ENCODE assay signal across 19 cellular contexts in genomic region chr14:101184562-101184961, GRCh38.
DNase-seq lines count a peak whose midpoint lies in the region; ATAC-seq and TF ChIP-seq lines count a peak whose summit lies in the region.
"Had no signal": no experiment of that assay in that cellular context is flagged by ENCODE, and none has a peak within 500 bp of the region (broad histone marks: within the 10 kb centered on the region; RNA-seq: fewer than 3 reads in every experiment).

No MANE protein-coding gene starts in this region.

- no peak for ATAC-seq in IMR-90 (ENCODE audit: low read depth)
- no peak for ATAC-seq in HG03342 (IDR thresholded peaks at IDR 0.05; ENCODE audit: unreplicated experiment)

- in situ Hi-C loops in IMR-90 (cut with MboI; ENCODE audit: low sequenced_read_pairs) = no loop called here
- in situ Hi-C loops in G401 (cut with HindIII; ENCODE audit: low sequenced_read_pairs) = no loop called here

- CTCF ChIA-PET in HEK293 (lab: Yijun Ruan, JAX) = no interaction called here
- CTCF ChIA-PET in IMR-90 (lab: Yijun Ruan, JAX) = no interaction called here

- peak overlapping the region; percentile 30 for H2BK5ac ChIP-seq in IMR-90 (ENCODE audit: low read depth, low read length, poor library complexity, severe bottlenecking)

- H3K4me1 ChIP-seq in HEK293 (ENCODE audit: control insufficient read depth, insufficient read depth, low read length) = no peaks in the 10 kb centered on the region
- H3K4me1 ChIP-seq in IMR-90 (ENCODE audit: control insufficient read depth, insufficient read depth, low read length) = no peaks in the 10 kb centered on the region
- H3K4me1 ChIP-seq in neural progenitor cell = peaks cover 18% of the 10 kb centered on the region
- H3K4me1 ChIP-seq: BE2C had no signal

- TF ChIP-seq CTCF in HEK293 (tag by site-specific recombination; IDR thresholded peaks at IDR 0.05) = no peak
- TF ChIP-seq CTCF in IMR-90 (conservative IDR thresholded peaks at IDR 0.05; ENCODE audit: low read depth, low read length) = no peak
- no peak for TF ChIP-seq CTCF in neural progenitor cell (IDR thresholded peaks at IDR 0.05)

- no peak for TF ChIP-seq POLR2A in IMR-90 (IDR thresholded peaks at IDR 0.05; ENCODE audit: low read depth, low read length)

- H4K91ac ChIP-seq in IMR-90 (ENCODE audit: insufficient read depth, low read depth, low read length) = no peak overlapping the region

- no peak overlapping the region for H2AFZ ChIP-seq in IMR-90 (replicated peaks; ENCODE audit: low read length, poor library complexity)
- no peak overlapping the region for H2AFZ ChIP-seq in neural progenitor cell (replicated peaks)
- H2AFZ ChIP-seq: GM23248 had no signal

- H4K20me1 ChIP-seq in IMR-90 (ENCODE audit: insufficient read depth, low read length) (no peaks in the 10 kb centered on the region; the same call in 1 of the 2 replicates), neural progenitor cell (ENCODE audit: low read depth) (no peaks in the 10 kb centered on the region)

- no peak overlapping the region for H2BK15ac ChIP-seq in IMR-90 (ENCODE audit: low read depth, low read length)

- H3K27me3 ChIP-seq in IMR-90 (ENCODE audit: control insufficient read depth, insufficient read depth, low read length) (peaks cover 18% of the 10 kb centered on the region; the same call in 1 of the 2 replicates), neural progenitor cell (no peaks in the 10 kb centered on the region)
- H3K27me3 ChIP-seq: BE2C had no signal

- H3K79me1 ChIP-seq in IMR-90 (ENCODE audit: low read depth in 1 of 2, low read length in 2 of 2) = no peaks in the 10 kb centered on the region

- H2BK120ac ChIP-seq in IMR-90 (ENCODE audit: low read depth, low read length) = no peak overlapping the region

- H3K79me2 ChIP-seq in neural progenitor cell (ENCODE audit: low read depth) = no peaks in the 10 kb centered on the region

- no peak overlapping the region for H4K8ac ChIP-seq in IMR-90 (ENCODE audit: low read depth in 2 of 2, low read length in 2 of 2)

- H3K23ac ChIP-seq in IMR-90 (ENCODE audit: low read depth, low read length) = no peak overlapping the region

- BruUV-seq in IMR-90 (replicated peaks; lab: Mats Ljungman, UMichigan) = no TSS peak

- H3K9me3 ChIP-seq in HEK293 (ENCODE audit: control insufficient read depth, insufficient read depth, low read depth, low read length) = no peaks in the 10 kb centered on the region
- H3K9me3 ChIP-seq in IMR-90 (ENCODE audit: control insufficient read depth, insufficient read depth, low read length) = peaks cover 19% of the 10 kb centered on the region
- no peaks in the 10 kb centered on the region for H3K9me3 ChIP-seq in neural progenitor cell (ENCODE audit: low read depth)
- H3K9me3 ChIP-seq: BE2C had no signal

- H3K36me3 Mint-ChIP-seq in neural progenitor cell = no peaks in the 10 kb centered on the region
- H3K36me3 Mint-ChIP-seq: CD4-positive, CD25-positive, alpha-beta regulatory T cell; CD8-positive, alpha-beta memory T cell had no signal

- H3K9ac ChIP-seq in IMR-90 (ENCODE audit: low read depth, low read length) (no peak overlapping the region), neural progenitor cell (no peak overlapping the region)
- H3K9ac ChIP-seq: GM23248 had no signal

- H3K4me2 ChIP-seq in IMR-90 (ENCODE audit: low read depth, low read length) = no peak overlapping the region
- no peak overlapping the region for H3K4me2 ChIP-seq in neural progenitor cell

- H3K4me3 ChIP-seq in HEK293 (ENCODE audit: low read depth, low read length) = no peak overlapping the region
- H3K4me3 ChIP-seq in IMR-90 (ENCODE audit: insufficient read depth, low read depth, low read length) = no peak overlapping the region
- no peak overlapping the region for H3K4me3 ChIP-seq in neural progenitor cell
- H3K4me3 ChIP-seq: GM23248 had no signal

- H3K4me1 Mint-ChIP-seq in neural progenitor cell = peaks cover 38% of the 10 kb centered on the region
- H3K4me1 Mint-ChIP-seq: CD4-positive, CD25-positive, alpha-beta regulatory T cell; CD8-positive, alpha-beta memory T cell had no signal

- no peak overlapping the region for H3K14ac ChIP-seq in IMR-90 (replicated peaks; ENCODE audit: low read depth, low read length)

- H3K27ac ChIP-seq in HEK293 (ENCODE audit: extremely low read depth, low read depth, low read length) (no peak overlapping the region), IMR-90 (ENCODE audit: insufficient read depth, low read length) (no peak overlapping the region), neural progenitor cell (no peak overlapping the region)
- H3K27ac ChIP-seq: GM23248 had no signal

- dilution Hi-C loops in IMR-90 (cut with HindIII; ENCODE audit: low sequenced_read_pairs, unreplicated experiment) = no loop called here

- no peak overlapping the region for H3K4ac ChIP-seq in IMR-90 (ENCODE audit: low read depth, low read length)

- DNase-seq in IMR-90 = no peak
- peak; percentile 12 for DNase-seq in islet precursor cell
- no peak for DNase-seq in neural progenitor cell (ENCODE audit: low spot score)
- DNase-seq in G401 (ENCODE audit: low spot score) = no peak
- no peak for DNase-seq in T-helper 9 cell
- DNase-seq in NCI-H1105 treated with DMSO at 0.1 percent for 48 hours (lab: John Stamatoyannopoulos, UW) = no peak
- DNase-seq: ACHN; BE2C; C1 segment of cervical spinal cord; CD4-positive, CD25-positive, alpha-beta regulatory T cell; CD8-positive, alpha-beta memory T cell; COR-L47; DMS 273 treated with DMSO at 0.1 percent for 48 hours; GDM1; GM23248; HCEC 1CT; HFFc6 had no signal

- H3F3A ChIP-seq in neural progenitor cell (ENCODE audit: low read depth) = no peaks in the 10 kb centered on the region

- WGBS in IMR-90 (ENCODE audit: extremely low coverage in 2 of 2, insufficient read length in 1 of 2), 2 experiments = no CpG with 5 or more reads among the region's 6 CpGs

- intact Hi-C loops in IMR-90 (cut with micrococcal nuclease) = no loop called here

- TF ChIP-seq RAD21 in IMR-90 (IDR thresholded peaks at IDR 0.05; ENCODE audit: low read length) = no peak

- POLR2A ChIA-PET in HEK293 (lab: Yijun Ruan, JAX) = interaction anchor here (0.6 kb wide), 1 partner anchor 89 kb away, joined by 4 read pairs; no protein-coding TSS in a partner anchor
- POLR2A ChIA-PET in IMR-90 (lab: Charles Lee; ENCODE audit: unreplicated experiment) = no interaction called here

- H3K4me3 Mint-ChIP-seq in neural progenitor cell = no peak overlapping the region
- H3K4me3 Mint-ChIP-seq: CD4-positive, CD25-positive, alpha-beta regulatory T cell; CD8-positive, alpha-beta memory T cell; HFFc6 had no signal

- H3K36me3 ChIP-seq in HEK293 (ENCODE audit: control insufficient read depth in 2 of 2, insufficient read depth in 1 of 2, low read length in 2 of 2) = no peaks in the 10 kb centered on the region
- no peaks in the 10 kb centered on the region for H3K36me3 ChIP-seq in IMR-90 (ENCODE audit: control insufficient read depth, insufficient read depth, low read length)
- no peaks in the 10 kb centered on the region for H3K36me3 ChIP-seq in neural progenitor cell
- H3K36me3 ChIP-seq: BE2C had no signal

- peaks cover 11% of the 10 kb centered on the region for H3K9me3 Mint-ChIP-seq in neural progenitor cell

- no peak overlapping the region for H3K56ac ChIP-seq in IMR-90 (ENCODE audit: extremely low read depth, insufficient read depth, low read length)

- H3K18ac ChIP-seq in IMR-90 (ENCODE audit: low read depth, low read length) = no peak overlapping the region

- no peak overlapping the region for H2AK9ac ChIP-seq in IMR-90 (replicated peaks; ENCODE audit: low read depth, low read length, poor library complexity)

- no peak overlapping the region for H4K5ac ChIP-seq in IMR-90 (ENCODE audit: low read depth, low read length)

- H3K27ac Mint-ChIP-seq in neural progenitor cell = peak overlapping the region; percentile 21
- H3K27ac Mint-ChIP-seq: CD4-positive, CD25-positive, alpha-beta regulatory T cell; CD8-positive, alpha-beta memory T cell; HFFc6 had no signal

- no peak overlapping the region for H2BK20ac ChIP-seq in IMR-90 (ENCODE audit: low read depth, low read length)

- no peak overlapping the region for H2AK5ac ChIP-seq in IMR-90 (ENCODE audit: low read depth, low read length)

- H3K9me1 ChIP-seq in IMR-90 (ENCODE audit: insufficient read depth, low read length) = no peaks in the 10 kb centered on the region

- H3K27me3 Mint-ChIP-seq in neural progenitor cell (ENCODE audit: insufficient read depth, low read depth) = peaks cover 22% of the 10 kb centered on the region
- H3K27me3 Mint-ChIP-seq: CD4-positive, CD25-positive, alpha-beta regulatory T cell had no signal

TF ChIP-seq in HEK293, 187 proteins besides CTCF, POLR2A, EP300 and RAD21:
- TF ChIP-seq, protein P1, sequence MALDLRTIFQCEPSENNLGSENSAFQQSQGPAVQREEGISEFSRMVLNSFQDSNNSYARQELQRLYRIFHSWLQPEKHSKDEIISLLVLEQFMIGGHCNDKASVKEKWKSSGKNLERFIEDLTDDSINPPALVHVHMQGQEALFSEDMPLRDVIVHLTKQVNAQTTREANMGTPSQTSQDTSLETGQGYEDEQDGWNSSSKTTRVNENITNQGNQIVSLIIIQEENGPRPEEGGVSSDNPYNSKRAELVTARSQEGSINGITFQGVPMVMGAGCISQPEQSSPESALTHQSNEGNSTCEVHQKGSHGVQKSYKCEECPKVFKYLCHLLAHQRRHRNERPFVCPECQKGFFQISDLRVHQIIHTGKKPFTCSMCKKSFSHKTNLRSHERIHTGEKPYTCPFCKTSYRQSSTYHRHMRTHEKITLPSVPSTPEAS (tag by site-specific recombination; IDR thresholded peaks at IDR 0.05) = peak; percentile 99
- TF ChIP-seq ZNF529 (tag by site-specific recombination; IDR thresholded peaks at IDR 0.05; ENCODE audit: insufficient replicate concordance) = no peak
- TF ChIP-seq ZFP37 (tag by site-specific recombination; IDR thresholded peaks at IDR 0.05) = no peak

TF ChIP-seq in IMR-90, 13 proteins besides CTCF, POLR2A, EP300 and RAD21 (continues in another document):
- TF ChIP-seq CEBPB (IDR thresholded peaks at IDR 0.05; ENCODE audit: low read depth, low read length) = no peak
- no peak for TF ChIP-seq SMC3 (IDR thresholded peaks at IDR 0.05; ENCODE audit: low read depth, low read length)
- TF ChIP-seq, protein P2, sequence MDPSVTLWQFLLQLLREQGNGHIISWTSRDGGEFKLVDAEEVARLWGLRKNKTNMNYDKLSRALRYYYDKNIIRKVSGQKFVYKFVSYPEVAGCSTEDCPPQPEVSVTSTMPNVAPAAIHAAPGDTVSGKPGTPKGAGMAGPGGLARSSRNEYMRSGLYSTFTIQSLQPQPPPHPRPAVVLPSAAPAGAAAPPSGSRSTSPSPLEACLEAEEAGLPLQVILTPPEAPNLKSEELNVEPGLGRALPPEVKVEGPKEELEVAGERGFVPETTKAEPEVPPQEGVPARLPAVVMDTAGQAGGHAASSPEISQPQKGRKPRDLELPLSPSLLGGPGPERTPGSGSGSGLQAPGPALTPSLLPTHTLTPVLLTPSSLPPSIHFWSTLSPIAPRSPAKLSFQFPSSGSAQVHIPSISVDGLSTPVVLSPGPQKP (IDR thresholded peaks at IDR 0.05; ENCODE audit: borderline replicate concordance, low read depth, low read length) = no peak
- no peak for TF ChIP-seq RCOR1 (IDR thresholded peaks at IDR 0.05; ENCODE audit: insufficient replicate concordance, low read length)
- TF ChIP-seq CHD1 (IDR thresholded peaks at IDR 0.05; ENCODE audit: low read depth, low read length) = no peak
